In the genomic region with DNA sequence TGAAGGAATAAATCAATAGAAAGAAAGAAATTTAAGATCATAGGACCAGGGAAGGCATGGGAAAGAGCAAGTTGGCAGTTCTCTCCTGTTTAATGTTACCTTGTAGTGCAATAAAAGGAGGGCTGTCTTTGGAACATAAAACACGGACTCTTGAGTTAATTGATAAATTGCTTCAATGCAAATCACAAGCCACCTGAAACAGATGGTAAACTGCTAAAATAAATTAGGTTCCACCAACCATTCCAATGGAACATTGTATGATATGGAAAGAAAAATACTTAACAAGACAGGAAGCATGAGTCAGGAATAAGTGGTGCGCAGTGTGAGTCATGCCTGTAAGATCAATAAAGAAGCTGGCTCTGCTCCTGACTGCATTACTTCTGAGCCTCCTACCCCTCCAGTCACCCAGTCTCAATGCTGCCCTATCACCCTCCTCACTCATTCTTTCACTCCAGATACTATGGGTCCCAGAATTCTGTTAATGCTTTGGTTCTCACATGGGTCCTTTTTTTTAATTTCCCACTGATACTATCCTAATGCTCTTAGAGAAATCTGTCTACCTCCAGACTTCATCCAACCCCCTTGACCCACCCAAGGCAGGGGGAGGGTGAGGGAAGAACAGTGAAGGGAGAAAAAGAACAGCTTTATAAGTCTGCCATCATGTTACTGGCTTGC, we compare ENCODE assay signal across 1 cellular context.
TF ChIP-seq lines count a peak whose summit lies in the region.

No MANE protein-coding gene starts in this region.

TF ChIP-seq in K562, 482 proteins besides CTCF, POLR2A, EP300 and RAD21 (continued from another document and continues in another):
- TF ChIP-seq ZNF699 (CRISPR knock-in tag; IDR thresholded peaks at IDR 0.05; ENCODE audit: insufficient replicate concordance), result no peak
- TF ChIP-seq SMAD1 (IDR thresholded peaks at IDR 0.05; ENCODE audit: low read depth, low read length, partially characterized antibody), result peak; percentile 17
- TF ChIP-seq ZNF764 (CRISPR knock-in tag; IDR thresholded peaks at IDR 0.05; ENCODE audit: low read depth), result no peak
- no peak for TF ChIP-seq NR4A1 (CRISPR knock-in tag; IDR thresholded peaks at IDR 0.05)
- peak; percentile 30; the same call in 1 of the 2 replicates for TF ChIP-seq NR4A1 (tag; IDR thresholded peaks at IDR 0.05)
- TF ChIP-seq SPI1 (IDR thresholded peaks at IDR 0.05; ENCODE audit: borderline replicate concordance, low read depth, low read length), result no peak
- 0 out of 2 replicates have a peak, but pooled peaks have one; percentile 18 for TF ChIP-seq TCF3 (CRISPR knock-in tag; IDR thresholded peaks at IDR 0.05)
- no peak; the same call in 1 of the 2 replicates for TF ChIP-seq EHMT2 (IDR thresholded peaks at IDR 0.05)
- peak; percentile 54; the same call in 1 of the 2 replicates for TF ChIP-seq HDAC2 (IDR thresholded peaks at IDR 0.05)
- TF ChIP-seq NONO (IDR thresholded peaks at IDR 0.05; ENCODE audit: low read depth in 2 of 2, low read length in 1 of 2), result no peak
- TF ChIP-seq HSF4 (CRISPR knock-in tag; IDR thresholded peaks at IDR 0.05; ENCODE audit: borderline replicate concordance), result no peak
- no peak for TF ChIP-seq CHD4 (IDR thresholded peaks at IDR 0.05; ENCODE audit: insufficient read depth, insufficient replicate concordance, low read depth, low read length, poor library complexity, severe bottlenecking)
- no peak for TF ChIP-seq PHF8 (IDR thresholded peaks at IDR 0.05; ENCODE audit: borderline replicate concordance, low read length)
- no peak for TF ChIP-seq BDP1 (IDR thresholded peaks at IDR 0.05; ENCODE audit: insufficient read depth, insufficient read length)
- TF ChIP-seq, protein P1, sequence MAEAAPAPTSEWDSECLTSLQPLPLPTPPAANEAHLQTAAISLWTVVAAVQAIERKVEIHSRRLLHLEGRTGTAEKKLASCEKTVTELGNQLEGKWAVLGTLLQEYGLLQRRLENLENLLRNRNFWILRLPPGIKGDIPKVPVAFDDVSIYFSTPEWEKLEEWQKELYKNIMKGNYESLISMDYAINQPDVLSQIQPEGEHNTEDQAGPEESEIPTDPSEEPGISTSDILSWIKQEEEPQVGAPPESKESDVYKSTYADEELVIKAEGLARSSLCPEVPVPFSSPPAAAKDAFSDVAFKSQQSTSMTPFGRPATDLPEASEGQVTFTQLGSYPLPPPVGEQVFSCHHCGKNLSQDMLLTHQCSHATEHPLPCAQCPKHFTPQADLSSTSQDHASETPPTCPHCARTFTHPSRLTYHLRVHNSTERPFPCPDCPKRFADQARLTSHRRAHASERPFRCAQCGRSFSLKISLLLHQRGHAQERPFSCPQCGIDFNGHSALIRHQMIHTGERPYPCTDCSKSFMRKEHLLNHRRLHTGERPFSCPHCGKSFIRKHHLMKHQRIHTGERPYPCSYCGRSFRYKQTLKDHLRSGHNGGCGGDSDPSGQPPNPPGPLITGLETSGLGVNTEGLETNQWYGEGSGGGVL (CRISPR knock-in tag; IDR thresholded peaks at IDR 0.05), result no peak
- TF ChIP-seq SRF (CRISPR knock-in tag; IDR thresholded peaks at IDR 0.05), result no peak
- TF ChIP-seq, protein P2, sequence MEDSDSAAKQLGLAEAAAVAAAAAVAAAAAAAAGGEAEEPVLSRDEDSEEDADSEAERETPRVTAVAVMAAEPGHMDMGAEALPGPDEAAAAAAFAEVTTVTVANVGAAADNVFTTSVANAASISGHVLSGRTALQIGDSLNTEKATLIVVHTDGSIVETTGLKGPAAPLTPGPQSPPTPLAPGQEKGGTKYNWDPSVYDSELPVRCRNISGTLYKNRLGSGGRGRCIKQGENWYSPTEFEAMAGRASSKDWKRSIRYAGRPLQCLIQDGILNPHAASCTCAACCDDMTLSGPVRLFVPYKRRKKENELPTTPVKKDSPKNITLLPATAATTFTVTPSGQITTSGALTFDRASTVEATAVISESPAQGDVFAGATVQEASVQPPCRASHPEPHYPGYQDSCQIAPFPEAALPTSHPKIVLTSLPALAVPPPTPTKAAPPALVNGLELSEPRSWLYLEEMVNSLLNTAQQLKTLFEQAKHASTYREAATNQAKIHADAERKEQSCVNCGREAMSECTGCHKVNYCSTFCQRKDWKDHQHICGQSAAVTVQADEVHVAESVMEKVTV (CRISPR knock-in tag; IDR thresholded peaks at IDR 0.05), result no peak
- TF ChIP-seq TBP (optimal IDR thresholded peaks at IDR 0.05; ENCODE audit: low read depth, low read length), result no peak
- TF ChIP-seq, protein P3, sequence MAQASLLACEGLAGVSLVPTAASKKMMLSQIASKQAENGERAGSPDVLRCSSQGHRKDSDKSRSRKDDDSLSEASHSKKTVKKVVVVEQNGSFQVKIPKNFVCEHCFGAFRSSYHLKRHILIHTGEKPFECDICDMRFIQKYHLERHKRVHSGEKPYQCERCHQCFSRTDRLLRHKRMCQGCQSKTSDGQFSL (CRISPR knock-in tag; IDR thresholded peaks at IDR 0.05), result no peak
- TF ChIP-seq, protein P3 (tag; IDR thresholded peaks at IDR 0.05), result no peak
- TF ChIP-seq, protein P4, sequence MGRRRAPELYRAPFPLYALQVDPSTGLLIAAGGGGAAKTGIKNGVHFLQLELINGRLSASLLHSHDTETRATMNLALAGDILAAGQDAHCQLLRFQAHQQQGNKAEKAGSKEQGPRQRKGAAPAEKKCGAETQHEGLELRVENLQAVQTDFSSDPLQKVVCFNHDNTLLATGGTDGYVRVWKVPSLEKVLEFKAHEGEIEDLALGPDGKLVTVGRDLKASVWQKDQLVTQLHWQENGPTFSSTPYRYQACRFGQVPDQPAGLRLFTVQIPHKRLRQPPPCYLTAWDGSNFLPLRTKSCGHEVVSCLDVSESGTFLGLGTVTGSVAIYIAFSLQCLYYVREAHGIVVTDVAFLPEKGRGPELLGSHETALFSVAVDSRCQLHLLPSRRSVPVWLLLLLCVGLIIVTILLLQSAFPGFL (CRISPR knock-in tag; IDR thresholded peaks at IDR 0.05), result no peak
- no peak for TF ChIP-seq ZSCAN29 (IDR thresholded peaks at IDR 0.05)
- no peak for TF ChIP-seq CHCHD3 (CRISPR knock-in tag; IDR thresholded peaks at IDR 0.05)
- TF ChIP-seq, protein P5, sequence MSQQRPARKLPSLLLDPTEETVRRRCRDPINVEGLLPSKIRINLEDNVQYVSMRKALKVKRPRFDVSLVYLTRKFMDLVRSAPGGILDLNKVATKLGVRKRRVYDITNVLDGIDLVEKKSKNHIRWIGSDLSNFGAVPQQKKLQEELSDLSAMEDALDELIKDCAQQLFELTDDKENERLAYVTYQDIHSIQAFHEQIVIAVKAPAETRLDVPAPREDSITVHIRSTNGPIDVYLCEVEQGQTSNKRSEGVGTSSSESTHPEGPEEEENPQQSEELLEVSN (IDR thresholded peaks at IDR 0.05; ENCODE audit: borderline replicate concordance in 1 of 2, extremely low read depth in 1 of 2, insufficient read depth in 1 of 2, insufficient read length in 1 of 2, low read depth in 1 of 2, low read length in 1 of 2, poor library complexity in 1 of 2, severe bottlenecking in 1 of 2), result no peak
- peak; percentile 80; the same call in 1 of the 2 replicates for TF ChIP-seq MTA1 (IDR thresholded peaks at IDR 0.05; ENCODE audit: borderline replicate concordance)
- no peak for TF ChIP-seq FOXJ2 (tag; IDR thresholded peaks at IDR 0.05)
- TF ChIP-seq, protein P6, sequence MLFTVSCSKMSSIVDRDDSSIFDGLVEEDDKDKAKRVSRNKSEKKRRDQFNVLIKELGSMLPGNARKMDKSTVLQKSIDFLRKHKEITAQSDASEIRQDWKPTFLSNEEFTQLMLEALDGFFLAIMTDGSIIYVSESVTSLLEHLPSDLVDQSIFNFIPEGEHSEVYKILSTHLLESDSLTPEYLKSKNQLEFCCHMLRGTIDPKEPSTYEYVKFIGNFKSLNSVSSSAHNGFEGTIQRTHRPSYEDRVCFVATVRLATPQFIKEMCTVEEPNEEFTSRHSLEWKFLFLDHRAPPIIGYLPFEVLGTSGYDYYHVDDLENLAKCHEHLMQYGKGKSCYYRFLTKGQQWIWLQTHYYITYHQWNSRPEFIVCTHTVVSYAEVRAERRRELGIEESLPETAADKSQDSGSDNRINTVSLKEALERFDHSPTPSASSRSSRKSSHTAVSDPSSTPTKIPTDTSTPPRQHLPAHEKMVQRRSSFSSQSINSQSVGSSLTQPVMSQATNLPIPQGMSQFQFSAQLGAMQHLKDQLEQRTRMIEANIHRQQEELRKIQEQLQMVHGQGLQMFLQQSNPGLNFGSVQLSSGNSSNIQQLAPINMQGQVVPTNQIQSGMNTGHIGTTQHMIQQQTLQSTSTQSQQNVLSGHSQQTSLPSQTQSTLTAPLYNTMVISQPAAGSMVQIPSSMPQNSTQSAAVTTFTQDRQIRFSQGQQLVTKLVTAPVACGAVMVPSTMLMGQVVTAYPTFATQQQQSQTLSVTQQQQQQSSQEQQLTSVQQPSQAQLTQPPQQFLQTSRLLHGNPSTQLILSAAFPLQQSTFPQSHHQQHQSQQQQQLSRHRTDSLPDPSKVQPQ (CRISPR knock-in tag; IDR thresholded peaks at IDR 0.05; ENCODE audit: borderline replicate concordance), result no peak
- peak; percentile 43 to 46 for TF ChIP-seq NRF1 (conservative IDR thresholded peaks at IDR 0.05 in 1 of 2, IDR thresholded peaks at IDR 0.05 in 1 of 2)
- TF ChIP-seq BHLHE40 (IDR thresholded peaks at IDR 0.05; ENCODE audit: low read length), result no peak
- TF ChIP-seq, protein P7, sequence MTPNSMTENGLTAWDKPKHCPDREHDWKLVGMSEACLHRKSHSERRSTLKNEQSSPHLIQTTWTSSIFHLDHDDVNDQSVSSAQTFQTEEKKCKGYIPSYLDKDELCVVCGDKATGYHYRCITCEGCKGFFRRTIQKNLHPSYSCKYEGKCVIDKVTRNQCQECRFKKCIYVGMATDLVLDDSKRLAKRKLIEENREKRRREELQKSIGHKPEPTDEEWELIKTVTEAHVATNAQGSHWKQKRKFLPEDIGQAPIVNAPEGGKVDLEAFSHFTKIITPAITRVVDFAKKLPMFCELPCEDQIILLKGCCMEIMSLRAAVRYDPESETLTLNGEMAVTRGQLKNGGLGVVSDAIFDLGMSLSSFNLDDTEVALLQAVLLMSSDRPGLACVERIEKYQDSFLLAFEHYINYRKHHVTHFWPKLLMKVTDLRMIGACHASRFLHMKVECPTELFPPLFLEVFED (CRISPR knock-in tag; conservative IDR thresholded peaks at IDR 0.05), result peak; percentile 72; the same call in 1 of the 2 replicates
- TF ChIP-seq, protein P8, sequence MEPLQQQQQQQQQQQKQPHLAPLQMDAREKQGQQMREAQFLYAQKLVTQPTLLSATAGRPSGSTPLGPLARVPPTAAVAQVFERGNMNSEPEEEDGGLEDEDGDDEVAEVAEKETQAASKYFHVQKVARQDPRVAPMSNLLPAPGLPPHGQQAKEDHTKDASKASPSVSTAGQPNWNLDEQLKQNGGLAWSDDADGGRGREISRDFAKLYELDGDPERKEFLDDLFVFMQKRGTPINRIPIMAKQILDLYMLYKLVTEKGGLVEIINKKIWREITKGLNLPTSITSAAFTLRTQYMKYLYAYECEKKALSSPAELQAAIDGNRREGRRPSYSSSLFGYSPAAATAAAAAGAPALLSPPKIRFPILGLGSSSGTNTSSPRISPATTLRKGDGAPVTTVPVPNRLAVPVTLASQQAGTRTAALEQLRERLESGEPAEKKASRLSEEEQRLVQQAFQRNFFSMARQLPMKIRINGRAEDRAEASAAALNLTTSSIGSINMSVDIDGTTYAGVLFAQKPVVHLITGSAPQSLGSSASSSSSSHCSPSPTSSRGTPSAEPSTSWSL (CRISPR knock-in tag; IDR thresholded peaks at IDR 0.05; ENCODE audit: borderline replicate concordance), result no peak
- TF ChIP-seq, protein P9, sequence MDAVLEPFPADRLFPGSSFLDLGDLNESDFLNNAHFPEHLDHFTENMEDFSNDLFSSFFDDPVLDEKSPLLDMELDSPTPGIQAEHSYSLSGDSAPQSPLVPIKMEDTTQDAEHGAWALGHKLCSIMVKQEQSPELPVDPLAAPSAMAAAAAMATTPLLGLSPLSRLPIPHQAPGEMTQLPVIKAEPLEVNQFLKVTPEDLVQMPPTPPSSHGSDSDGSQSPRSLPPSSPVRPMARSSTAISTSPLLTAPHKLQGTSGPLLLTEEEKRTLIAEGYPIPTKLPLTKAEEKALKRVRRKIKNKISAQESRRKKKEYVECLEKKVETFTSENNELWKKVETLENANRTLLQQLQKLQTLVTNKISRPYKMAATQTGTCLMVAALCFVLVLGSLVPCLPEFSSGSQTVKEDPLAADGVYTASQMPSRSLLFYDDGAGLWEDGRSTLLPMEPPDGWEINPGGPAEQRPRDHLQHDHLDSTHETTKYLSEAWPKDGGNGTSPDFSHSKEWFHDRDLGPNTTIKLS (IDR thresholded peaks at IDR 0.05; ENCODE audit: borderline replicate concordance, low read depth), result no peak
- TF ChIP-seq MTA3 (IDR thresholded peaks at IDR 0.05; ENCODE audit: borderline replicate concordance), result peak; percentile 91
- TF ChIP-seq TRIM28 (IDR thresholded peaks at IDR 0.05), result peak; percentile 80; the same call in 1 of the 2 replicates
- no peak for TF ChIP-seq SP2 (IDR thresholded peaks at IDR 0.05; ENCODE audit: extremely low read depth, low read depth, low read length, poor library complexity, severe bottlenecking)
- TF ChIP-seq NEUROD1 (IDR thresholded peaks at IDR 0.05; ENCODE audit: borderline replicate concordance, low read depth, low read length, partially characterized antibody), result peak; percentile 71
- peak; percentile 19; the same call in 1 of the 2 replicates for TF ChIP-seq TAL1 (IDR thresholded peaks at IDR 0.05)
- TF ChIP-seq, protein P10, sequence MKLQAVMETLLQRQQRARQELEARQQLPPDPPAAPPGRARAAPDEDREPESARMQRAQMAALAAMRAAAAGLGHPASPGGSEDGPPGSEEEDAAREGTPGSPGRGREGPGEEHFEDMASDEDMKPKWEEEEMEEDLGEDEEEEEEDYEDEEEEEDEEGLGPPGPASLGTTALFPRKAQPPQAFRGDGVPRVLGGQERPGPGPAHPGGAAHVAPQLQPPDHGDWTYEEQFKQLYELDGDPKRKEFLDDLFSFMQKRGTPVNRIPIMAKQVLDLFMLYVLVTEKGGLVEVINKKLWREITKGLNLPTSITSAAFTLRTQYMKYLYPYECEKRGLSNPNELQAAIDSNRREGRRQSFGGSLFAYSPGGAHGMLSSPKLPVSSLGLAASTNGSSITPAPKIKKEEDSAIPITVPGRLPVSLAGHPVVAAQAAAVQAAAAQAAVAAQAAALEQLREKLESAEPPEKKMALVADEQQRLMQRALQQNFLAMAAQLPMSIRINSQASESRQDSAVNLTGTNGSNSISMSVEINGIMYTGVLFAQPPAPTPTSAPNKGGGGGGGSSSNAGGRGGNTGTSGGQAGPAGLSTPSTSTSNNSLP (IDR thresholded peaks at IDR 0.05; ENCODE audit: borderline replicate concordance, low read depth, low read length), result peak; percentile 79
- TF ChIP-seq, protein P11, sequence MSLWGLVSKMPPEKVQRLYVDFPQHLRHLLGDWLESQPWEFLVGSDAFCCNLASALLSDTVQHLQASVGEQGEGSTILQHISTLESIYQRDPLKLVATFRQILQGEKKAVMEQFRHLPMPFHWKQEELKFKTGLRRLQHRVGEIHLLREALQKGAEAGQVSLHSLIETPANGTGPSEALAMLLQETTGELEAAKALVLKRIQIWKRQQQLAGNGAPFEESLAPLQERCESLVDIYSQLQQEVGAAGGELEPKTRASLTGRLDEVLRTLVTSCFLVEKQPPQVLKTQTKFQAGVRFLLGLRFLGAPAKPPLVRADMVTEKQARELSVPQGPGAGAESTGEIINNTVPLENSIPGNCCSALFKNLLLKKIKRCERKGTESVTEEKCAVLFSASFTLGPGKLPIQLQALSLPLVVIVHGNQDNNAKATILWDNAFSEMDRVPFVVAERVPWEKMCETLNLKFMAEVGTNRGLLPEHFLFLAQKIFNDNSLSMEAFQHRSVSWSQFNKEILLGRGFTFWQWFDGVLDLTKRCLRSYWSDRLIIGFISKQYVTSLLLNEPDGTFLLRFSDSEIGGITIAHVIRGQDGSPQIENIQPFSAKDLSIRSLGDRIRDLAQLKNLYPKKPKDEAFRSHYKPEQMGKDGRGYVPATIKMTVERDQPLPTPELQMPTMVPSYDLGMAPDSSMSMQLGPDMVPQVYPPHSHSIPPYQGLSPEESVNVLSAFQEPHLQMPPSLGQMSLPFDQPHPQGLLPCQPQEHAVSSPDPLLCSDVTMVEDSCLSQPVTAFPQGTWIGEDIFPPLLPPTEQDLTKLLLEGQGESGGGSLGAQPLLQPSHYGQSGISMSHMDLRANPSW (CRISPR knock-in tag; IDR thresholded peaks at IDR 0.05), result no peak
